ENCODE assay signal across 15 cellular contexts in the genomic region with DNA sequence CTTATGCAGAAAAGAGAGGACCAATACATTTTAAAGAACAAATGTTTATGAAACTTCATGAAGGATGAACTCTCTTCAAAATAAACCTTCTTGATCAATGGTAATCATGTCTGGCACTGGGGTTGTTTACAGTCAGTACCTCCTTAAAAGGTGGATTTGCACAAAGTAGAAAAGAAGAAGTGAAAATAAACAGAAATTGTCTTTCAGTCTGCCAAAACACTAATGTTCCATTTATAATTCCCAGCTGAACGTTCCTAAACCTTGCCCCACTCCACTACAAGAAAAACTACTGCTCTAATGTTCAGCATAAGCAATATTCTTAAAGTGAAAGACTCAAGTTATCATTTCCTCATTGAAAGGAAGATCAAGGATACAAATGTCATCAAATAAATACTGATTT.
DNase-seq lines count a peak whose midpoint lies in the region; ATAC-seq, FAIRE-seq and TF ChIP-seq lines count a peak whose summit lies in the region.
"Had no signal": no experiment of that assay in that cellular context is flagged by ENCODE, and none has a peak within 500 bp of the region (broad histone marks: within the 10 kb centered on the region; RNA-seq: fewer than 3 reads in every experiment).

No MANE protein-coding gene starts in this region.

- no peaks in the 10 kb centered on the region for H3K9me2 ChIP-seq in GM23248 (ENCODE audit: insufficient read depth)

- in situ Hi-C loops in GM23248 (cut with MboI): no loop called here
- in situ Hi-C loops in Panc1 (cut with HindIII; ENCODE audit: low pct_unique_long_range_greater_than_20kb, low sequenced_read_pairs): no loop called here

- H2AFZ ChIP-seq in GM23248 (no peak overlapping the region), endothelial cell of umbilical vein (ENCODE audit: low read depth, low read length) (no peak overlapping the region)

- H3K4me3 ChIP-seq in GM23248 (peak overlapping the region; percentile 53), Panc1 (ENCODE audit: low read depth in 2 of 2, low read length in 2 of 2) (no peak overlapping the region), endothelial cell of umbilical vein (replicated peaks in 1 of 3; ENCODE audit: insufficient read depth in 1 of 3, low read depth in 1 of 3, low read length in 3 of 3) (peak overlapping the region in 1 of 3 experiments; percentile 19)
- H3K4me3 ChIP-seq in naive thymus-derived CD4-positive, alpha-beta T cell (ENCODE audit: low read length): no peak overlapping the region
- H3K4me3 ChIP-seq: coronary artery, suprapubic skin had no signal

- no peak overlapping the region for H3K4me3 Mint-ChIP-seq in naive thymus-derived CD4-positive, alpha-beta T cell
- H3K4me3 Mint-ChIP-seq: CD4-positive, alpha-beta memory T cell had no signal

- H3K27ac ChIP-seq in GM23248: peak overlapping the region; percentile 72
- peak overlapping the region; percentile 64 for H3K27ac ChIP-seq in Panc1 (ENCODE audit: low read length)
- peak overlapping the region; percentile 43 for H3K27ac ChIP-seq in endothelial cell of umbilical vein (ENCODE audit: insufficient read depth, low read depth, low read length)
- no peak overlapping the region for H3K27ac ChIP-seq in naive thymus-derived CD4-positive, alpha-beta T cell (ENCODE audit: low read depth, low read length)
- H3K27ac ChIP-seq: suprapubic skin, VCaP had no signal

- BruUV-seq in Panc1 (replicated peaks; lab: Mats Ljungman, UMichigan) (no TSS peak), endothelial cell of umbilical vein (replicated peaks; lab: Mats Ljungman, UMichigan) (no TSS peak)

- H3K36me3 Mint-ChIP-seq in naive thymus-derived CD4-positive, alpha-beta T cell: peaks cover 3 to 36% (median 24%) of the 10 kb centered on the region in 5 donors

- H3K36me3 ChIP-seq in GM23248 (ENCODE audit: low read depth) (peaks cover 12% of the 10 kb centered on the region), Panc1 (ENCODE audit: control insufficient read depth, insufficient read depth, low read length) (peaks cover 2% of the 10 kb centered on the region; the same call in 1 of the 2 replicates), endothelial cell of umbilical vein (ENCODE audit: control insufficient read depth in 2 of 2, extremely low read depth in 1 of 2, insufficient read depth in 2 of 2, low read length in 2 of 2) (no peaks in the 10 kb centered on the region)
- H3K36me3 ChIP-seq in naive thymus-derived CD4-positive, alpha-beta T cell (ENCODE audit: control insufficient read depth in 2 of 3, insufficient read depth in 3 of 3, low read length in 3 of 3): no peaks in the 10 kb centered on the region

- no peaks in the 10 kb centered on the region for H3K9me3 ChIP-seq in GM23248 (ENCODE audit: low read depth)
- no peaks in the 10 kb centered on the region for H3K9me3 ChIP-seq in Panc1 (ENCODE audit: control insufficient read depth, insufficient read depth, low read depth, low read length)
- no peaks in the 10 kb centered on the region for H3K9me3 ChIP-seq in endothelial cell of umbilical vein (replicated peaks; ENCODE audit: control insufficient read depth, insufficient read depth, low read length)
- no peaks in the 10 kb centered on the region for H3K9me3 ChIP-seq in naive thymus-derived CD4-positive, alpha-beta T cell (ENCODE audit: control insufficient read depth in 2 of 3, low read length in 3 of 3)
- H3K9me3 ChIP-seq: suprapubic skin had no signal

- TF ChIP-seq CTCF in Panc1 (IDR thresholded peaks at IDR 0.05): no peak
- no peak for TF ChIP-seq CTCF in endothelial cell of umbilical vein (IDR thresholded peaks at IDR 0.05; ENCODE audit: extremely low read depth in 1 of 2, insufficient read depth in 1 of 2, low read depth in 1 of 2, low read length in 2 of 2)

- CTCF ChIA-PET in Panc1 (lab: Charles Lee): no interaction called here
- CTCF ChIA-PET in endothelial cell of umbilical vein (lab: Charles Lee): interaction anchor here (1.0 to 1.5 kb wide), 4 partner anchors 11 to 105 kb away, joined by 3 to 4 read pairs (median 4); no protein-coding TSS in a partner anchor
- CTCF ChIA-PET in naive thymus-derived CD4-positive, alpha-beta T cell (lab: Charles Lee): no interaction called here

- no peak overlapping the region for H3K27ac Mint-ChIP-seq in naive thymus-derived CD4-positive, alpha-beta T cell

- no peaks in the 10 kb centered on the region for H3K27me3 Mint-ChIP-seq in naive thymus-derived CD4-positive, alpha-beta T cell
- H3K27me3 Mint-ChIP-seq: CD4-positive, alpha-beta memory T cell had no signal

- H3K4me1 Mint-ChIP-seq in naive thymus-derived CD4-positive, alpha-beta T cell: peaks cover 0 to 17% (median 5%) of the 10 kb centered on the region in 7 donors

- POLR2A ChIA-PET in Panc1 (lab: Charles Lee): no interaction called here
- POLR2A ChIA-PET in endothelial cell of umbilical vein (lab: Charles Lee): interaction anchor here (0.6 kb wide), 1 partner anchor 342 kb away, joined by 4 read pairs; no protein-coding TSS in a partner anchor
- POLR2A ChIA-PET in naive thymus-derived CD4-positive, alpha-beta T cell (lab: Charles Lee): no interaction called here

- peak; percentile 16 for DNase-seq in GM23248
- DNase-seq in Panc1 (ENCODE audit: low read depth, low spot score): no peak
- DNase-seq in endothelial cell of umbilical vein (ENCODE audit: low read depth, low spot score): peak; percentile 23
- DNase-seq in sciatic nerve (ENCODE audit: low spot score): no peak
- no peak for DNase-seq in SKM-1 treated with dmso at 0.1 percent for 144 hours (lab: John Stamatoyannopoulos, UW; ENCODE audit: unreplicated experiment)
- no peak for DNase-seq in naive thymus-derived CD4-positive, alpha-beta T cell
- DNase-seq in NCI-H2171 (lab: John Stamatoyannopoulos, UW): no peak
- DNase-seq: activated T-cell treated with anti-CD3 and anti-CD28 coated beads for 4 hours; CD4-positive, alpha-beta memory T cell; NCI-H1417; SHP77 had no signal

- FAIRE-seq in endothelial cell of umbilical vein (lab: Jason Lieb, UNC): no peak

- TF ChIP-seq POLR2A in endothelial cell of umbilical vein (IDR thresholded peaks at IDR 0.05; ENCODE audit: low read depth, low read length): no peak

- 3 to 5% methylated on average over 1 of the region's 1 CpG for WGBS in GM23248 (ENCODE audit: low coverage in 1 of 2, low lambda C conversion rate in 2 of 2, missing lambda C conversion rate in 2 of 2), 2 experiments

- intact Hi-C loops in Panc1 (cut with micrococcal nuclease; ENCODE audit: unreplicated experiment): no loop called here
- intact Hi-C loops in endothelial cell of umbilical vein (cut with micrococcal nuclease): loop anchor here (5.0 kb wide), 1 partner anchor 68 kb away; no protein-coding TSS in a partner anchor
- intact Hi-C loops in sciatic nerve (cut with DNase I): no loop called here
- intact Hi-C loops in naive thymus-derived CD4-positive, alpha-beta T cell (cut with micrococcal nuclease): no loop called here

- ATAC-seq in Panc1 (no peak), sciatic nerve (peak; percentile 64), HG03354 (IDR thresholded peaks at IDR 0.05; ENCODE audit: poor library complexity, severe bottlenecking, unreplicated experiment) (no peak)
- no peak for ATAC-seq in naive thymus-derived CD4-positive, alpha-beta T cell

- H3K79me2 ChIP-seq in GM23248 (ENCODE audit: insufficient read depth): peaks cover 92% of the 10 kb centered on the region
- H3K79me2 ChIP-seq in endothelial cell of umbilical vein (ENCODE audit: control insufficient read depth, insufficient read depth, low read length): peaks cover 33% of the 10 kb centered on the region

- no peaks in the 10 kb centered on the region for H3K9me1 ChIP-seq in endothelial cell of umbilical vein (replicated peaks; ENCODE audit: control insufficient read depth, extremely low read depth, insufficient read depth, low read length)

- no peaks in the 10 kb centered on the region for H3K27me3 ChIP-seq in GM23248 (replicated peaks; ENCODE audit: insufficient read depth)
- H3K27me3 ChIP-seq in Panc1 (ENCODE audit: control insufficient read depth, insufficient read depth, low read length): no peaks in the 10 kb centered on the region
- no peaks in the 10 kb centered on the region for H3K27me3 ChIP-seq in endothelial cell of umbilical vein (ENCODE audit: control insufficient read depth in 2 of 2, insufficient read depth in 2 of 2, low read length in 2 of 2)
- no peaks in the 10 kb centered on the region for H3K27me3 ChIP-seq in naive thymus-derived CD4-positive, alpha-beta T cell (ENCODE audit: control insufficient read depth in 2 of 2, insufficient read depth in 2 of 2, low read length in 2 of 2)
- H3K27me3 ChIP-seq: suprapubic skin had no signal

- H3K9ac ChIP-seq in GM23248 (peak overlapping the region; percentile 59), endothelial cell of umbilical vein (replicated peaks; ENCODE audit: extremely low read depth, insufficient read depth, low read length) (peak overlapping the region; percentile 8)

- peaks cover 29% of the 10 kb centered on the region for H3F3A ChIP-seq in GM23248 (ENCODE audit: insufficient read depth)

- H3K4me2 ChIP-seq in GM23248 (ENCODE audit: unreplicated experiment): peak overlapping the region; percentile 73
- H3K4me2 ChIP-seq in endothelial cell of umbilical vein (ENCODE audit: insufficient read depth, low read length): peak overlapping the region; percentile 84

- H3K4me1 ChIP-seq in GM23248 (ENCODE audit: insufficient read depth): peaks cover 28% of the 10 kb centered on the region
- H3K4me1 ChIP-seq in Panc1 (ENCODE audit: control insufficient read depth, insufficient read depth, low read length): peaks cover 8% of the 10 kb centered on the region; the same call in 1 of the 2 replicates
- peaks cover 16% of the 10 kb centered on the region for H3K4me1 ChIP-seq in endothelial cell of umbilical vein (ENCODE audit: control insufficient read depth, extremely low read depth, insufficient read depth, low read length)
- no peaks in the 10 kb centered on the region for H3K4me1 ChIP-seq in naive thymus-derived CD4-positive, alpha-beta T cell (ENCODE audit: control insufficient read depth in 2 of 2, insufficient read depth in 2 of 2, low read length in 2 of 2)

- H3K9me3 Mint-ChIP-seq in naive thymus-derived CD4-positive, alpha-beta T cell: peaks cover 0 to 7% (median 0%) of the 10 kb centered on the region in 11 donors

- dilution Hi-C loops in endothelial cell of umbilical vein (cut with MboI; ENCODE audit: extremely low pct_ligation_motif_present, low sequenced_read_pairs): no loop called here

- no peaks in the 10 kb centered on the region for H4K20me1 ChIP-seq in GM23248 (ENCODE audit: insufficient read depth)
- no peaks in the 10 kb centered on the region for H4K20me1 ChIP-seq in endothelial cell of umbilical vein (replicated peaks; ENCODE audit: control insufficient read depth, extremely low read depth, insufficient read depth, low read length)

TF ChIP-seq in endothelial cell of umbilical vein, 7 proteins besides CTCF, POLR2A, EP300 and RAD21 (continues in another document):
- TF ChIP-seq FOS (IDR thresholded peaks at IDR 0.05; ENCODE audit: borderline replicate concordance, insufficient read depth, low read length) (no peak), GATA2 (IDR thresholded peaks at IDR 0.05; ENCODE audit: insufficient read depth, insufficient read length, low read depth, low read length) (no peak), MYC (IDR thresholded peaks at IDR 0.05; ENCODE audit: low read depth, low read length) (no peak)
- TF ChIP-seq, protein P1, sequence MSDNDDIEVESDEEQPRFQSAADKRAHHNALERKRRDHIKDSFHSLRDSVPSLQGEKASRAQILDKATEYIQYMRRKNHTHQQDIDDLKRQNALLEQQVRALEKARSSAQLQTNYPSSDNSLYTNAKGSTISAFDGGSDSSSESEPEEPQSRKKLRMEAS (IDR thresholded peaks at IDR 0.05; ENCODE audit: insufficient read depth, insufficient read length): no peak

Comparison
In these comparisons a context has a peak if more than half of its experiments do, and no peak if none do; other contexts are left out.
1. DNase-seq: peak in GM23248 (single experiment) and endothelial cell of umbilical vein (single experiment); none in Panc1 (single experiment), sciatic nerve (single experiment), SKM-1 treated with dmso at 0.1 percent for 144 hours (single experiment), naive thymus-derived CD4-positive, alpha-beta T cell (0 of 9) and NCI-H2171 (single experiment).